16 cellular contexts compared by ENCODE assay signal in the genomic region with DNA sequence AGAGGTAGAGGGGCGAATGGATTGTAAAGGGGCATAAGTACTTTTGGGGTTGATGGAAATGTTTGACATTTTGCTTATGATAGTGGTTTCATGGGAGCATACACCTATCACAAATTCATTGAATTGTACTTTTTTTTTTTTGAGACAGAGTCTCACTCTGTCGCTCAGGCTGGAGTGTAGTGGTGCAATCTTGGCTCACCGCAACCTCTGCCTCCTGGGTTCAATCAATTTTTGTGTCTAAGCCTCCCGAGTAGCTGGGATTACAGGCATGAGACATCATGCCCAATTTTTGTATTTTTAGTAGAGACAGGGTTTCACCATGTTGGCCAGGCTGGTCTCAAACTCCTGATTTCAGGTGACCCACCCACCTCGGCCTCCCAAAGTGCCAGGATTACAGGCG. TPM values are rescaled to one million over a fixed set of nuclear protein-coding genes. Genes with fewer than 3 reads are reported as not detected.
"Had no signal": no experiment of that assay in that cellular context is flagged by ENCODE, and none has a peak within 500 bp of the region (broad histone marks: within the 10 kb centered on the region; RNA-seq: fewer than 3 reads in every experiment).

No MANE protein-coding gene starts in this region.

RNA-seq across cellular contexts. Expression of gene SMYD1, which starts 22.1 kb away (rescaled TPM):
- total RNA-seq: hepatocyte; kidney; kidney epithelial cell; liver; lower lobe of right lung; lung microvascular endothelial cell; mesenteric fat pad; mesothelial cell of epicardium; naive thymus-derived CD4-positive, alpha-beta T cell had no signal

RNA-seq across cellular contexts. Expression of gene RNU2-63P, which starts 29.2 kb away (rescaled TPM):
- total RNA-seq: hepatocyte, kidney epithelial cell, left lung, left ventricle myocardium inferior, left ventricle myocardium superior, liver, lower leg skin, lower lobe of right lung, mononuclear cell, mucosa of gallbladder, myocyte had no signal
